In genomic region chr5:159339451-159339850, GRCh38 we compare ENCODE assay signal across 18 cellular contexts. TPM values are rescaled to one million over a fixed set of nuclear protein-coding genes. Genes with fewer than 3 reads are reported as not detected.
DNase-seq lines count a peak whose midpoint lies in the region; ATAC-seq and TF ChIP-seq lines count a peak whose summit lies in the region.
"Had no signal": no experiment of that assay in that cellular context is flagged by ENCODE, and none has a peak within 500 bp of the region (broad histone marks: within the 10 kb centered on the region; RNA-seq: fewer than 3 reads in every experiment).

No MANE protein-coding gene starts in this region.

- DNase-seq in activated naive CD8-positive, alpha-beta T cell treated with anti-CD3 and anti-CD28 coated beads for 36 hours = no peak
- DNase-seq in PC-3 = peak; percentile 43
- DNase-seq in epithelial cell of prostate (ENCODE audit: low read depth, low spot score) = no peak
- no peak for DNase-seq in C1 segment of cervical spinal cord (lab: John Stamatoyannopoulos, UW)
- no peak for DNase-seq in trophoblast cell
- no peak for DNase-seq in uterus
- DNase-seq: CD4-positive, CD25-positive, alpha-beta regulatory T cell; DMS79; H9; Karpas-422; NCI-H1105 treated with DMSO at 0.1 percent for 48 hours; NCI-H1694 treated with DMSO at 0.1 percent for 48 hours; NCI-H345; NCI-H526 treated with DMSO at 0.1 percent for 48 hours; NK-92 treated with Interleukin-12 subunit alpha and Interleukin-12 subunit beta, amount 100 ng/mL, for 24 hours had no signal

- CTCF ChIA-PET in PC-3 (lab: Charles Lee) = no interaction called here

- H3K4me1 Mint-ChIP-seq in activated naive CD8-positive, alpha-beta T cell (ENCODE audit: low read depth) = peaks cover 52% of the 10 kb centered on the region
- peaks cover 43% of the 10 kb centered on the region for H3K4me1 Mint-ChIP-seq in activated naive CD8-positive, alpha-beta T cell treated with anti-CD3 and anti-CD28 coated beads for 36 hours
- H3K4me1 Mint-ChIP-seq: H9 had no signal

- H3K9me2 ChIP-seq in PC-3 (replicated peaks; ENCODE audit: low read length) = no peaks in the 10 kb centered on the region

- H3K4me3 Mint-ChIP-seq in activated naive CD8-positive, alpha-beta T cell = no peak overlapping the region
- H3K4me3 Mint-ChIP-seq in activated naive CD8-positive, alpha-beta T cell treated with anti-CD3 and anti-CD28 coated beads for 36 hours = no peak overlapping the region
- H3K4me3 Mint-ChIP-seq: CD4-positive, CD25-positive, alpha-beta regulatory T cell; H9 had no signal

- H3K9me3 ChIP-seq in PC-3 (ENCODE audit: low read length) (no peaks in the 10 kb centered on the region), trophoblast cell (ENCODE audit: insufficient read depth, low read depth, low read length) (peaks cover 4% of the 10 kb centered on the region), uterus (no peaks in the 10 kb centered on the region)

- H3K4me2 ChIP-seq in PC-3 (ENCODE audit: low read length) (no peak overlapping the region), trophoblast cell (ENCODE audit: low read length) (no peak overlapping the region)

- no peaks in the 10 kb centered on the region for H4K20me1 ChIP-seq in PC-3 (ENCODE audit: low read length)

- H3K36me3 Mint-ChIP-seq in activated naive CD8-positive, alpha-beta T cell = peaks cover 3% of the 10 kb centered on the region
- H3K36me3 Mint-ChIP-seq in activated naive CD8-positive, alpha-beta T cell treated with anti-CD3 and anti-CD28 coated beads for 36 hours = peaks cover 6% of the 10 kb centered on the region
- H3K36me3 Mint-ChIP-seq: CD4-positive, CD25-positive, alpha-beta regulatory T cell had no signal

- no peak for TF ChIP-seq POLR2A in uterus (IDR thresholded peaks at IDR 0.05)

- no peak overlapping the region for H4K91ac ChIP-seq in trophoblast cell (ENCODE audit: low read depth, low read length)

- no peak overlapping the region for H3K14ac ChIP-seq in trophoblast cell (ENCODE audit: low read length)

- H3K4me3 ChIP-seq in PC-3 (ENCODE audit: low read length) (no peak overlapping the region), trophoblast cell (ENCODE audit: low read depth, low read length) (no peak overlapping the region), uterus (no peak overlapping the region)

- no peak overlapping the region for H2BK5ac ChIP-seq in trophoblast cell (ENCODE audit: low read depth, low read length, poor library complexity)

- no peaks in the 10 kb centered on the region for H3K9me3 Mint-ChIP-seq in activated naive CD8-positive, alpha-beta T cell (ENCODE audit: low read depth)
- peaks cover 11% of the 10 kb centered on the region for H3K9me3 Mint-ChIP-seq in activated naive CD8-positive, alpha-beta T cell treated with anti-CD3 and anti-CD28 coated beads for 36 hours

- no peak overlapping the region for H4K8ac ChIP-seq in trophoblast cell (ENCODE audit: low read depth, low read length)

- no peaks in the 10 kb centered on the region for H3K27me3 ChIP-seq in PC-3 (ENCODE audit: low read length)
- no peaks in the 10 kb centered on the region for H3K27me3 ChIP-seq in trophoblast cell (ENCODE audit: insufficient read depth, low read length)
- no peaks in the 10 kb centered on the region for H3K27me3 ChIP-seq in uterus

- no peak overlapping the region for H3K18ac ChIP-seq in trophoblast cell (ENCODE audit: low read length)

- H2AFZ ChIP-seq in PC-3 (ENCODE audit: low read length) (no peak overlapping the region), trophoblast cell (ENCODE audit: insufficient read depth, low read length, poor library complexity) (no peak overlapping the region)

- H2AK5ac ChIP-seq in trophoblast cell (ENCODE audit: low read length) = no peak overlapping the region

- H3K23ac ChIP-seq in trophoblast cell (ENCODE audit: low read length) = no peak overlapping the region

- no peak; the same call in 1 of the 2 replicates for ATAC-seq in PC-3

- TF ChIP-seq CTCF in PC-3 (conservative IDR thresholded peaks at IDR 0.05; ENCODE audit: low read depth, low read length) = no peak
- no peak for TF ChIP-seq CTCF in uterus (IDR thresholded peaks at IDR 0.05)

- H3K9ac ChIP-seq in PC-3 (ENCODE audit: low read length) (no peak overlapping the region), trophoblast cell (ENCODE audit: low read length) (no peak overlapping the region)

- intact Hi-C loops in PC-3 (cut with micrococcal nuclease) (loop anchor here (10.0 kb wide), 1 partner anchor 565 kb away; no protein-coding TSS in a partner anchor), uterus (cut with DNase I; ENCODE audit: low total_unique reads) (no loop called here)

- no peaks in the 10 kb centered on the region for H3K27me3 Mint-ChIP-seq in activated naive CD8-positive, alpha-beta T cell
- no peaks in the 10 kb centered on the region for H3K27me3 Mint-ChIP-seq in activated naive CD8-positive, alpha-beta T cell treated with anti-CD3 and anti-CD28 coated beads for 36 hours

- H4K12ac ChIP-seq in trophoblast cell (ENCODE audit: low read depth, low read length) = no peak overlapping the region

- peak overlapping the region; percentile 36 for H3K27ac Mint-ChIP-seq in activated naive CD8-positive, alpha-beta T cell
- H3K27ac Mint-ChIP-seq in activated naive CD8-positive, alpha-beta T cell treated with anti-CD3 and anti-CD28 coated beads for 36 hours = no peak overlapping the region
- H3K27ac Mint-ChIP-seq: H9 had no signal

- no CpG with 5 or more reads among the region's 2 CpGs for WGBS in trophoblast cell (ENCODE audit: extremely low coverage, insufficient coverage, insufficient read length)

- POLR2A ChIA-PET in PC-3 (lab: Charles Lee; ENCODE audit: unreplicated experiment) = no interaction called here

- H3K36me3 ChIP-seq in PC-3 (ENCODE audit: low read depth, low read length) = no peaks in the 10 kb centered on the region
- no peaks in the 10 kb centered on the region for H3K36me3 ChIP-seq in trophoblast cell (ENCODE audit: control insufficient read depth in 1 of 2, insufficient read depth in 2 of 2, low read length in 2 of 2)
- H3K36me3 ChIP-seq in uterus = no peaks in the 10 kb centered on the region

- no peak overlapping the region for H3K27ac ChIP-seq in PC-3 (ENCODE audit: low read length)
- peak overlapping the region; percentile 98 for H3K27ac ChIP-seq in epithelial cell of prostate
- no peak overlapping the region for H3K27ac ChIP-seq in trophoblast cell (ENCODE audit: low read depth, low read length)
- H3K27ac ChIP-seq in uterus = no peak overlapping the region

- H3K4me1 ChIP-seq in PC-3 (ENCODE audit: insufficient read depth, low read length) (peaks cover 37% of the 10 kb centered on the region), trophoblast cell (ENCODE audit: control insufficient read depth in 1 of 2, insufficient read depth in 2 of 2, low read length in 2 of 2) (peaks cover 2% of the 10 kb centered on the region in 2 experiments), uterus (no peaks in the 10 kb centered on the region)

- BruUV-seq in PC-3 (replicated peaks; lab: Mats Ljungman, UMichigan) = no TSS peak

- H3F3A ChIP-seq in PC-3 (ENCODE audit: low read length, unreplicated experiment) = no peaks in the 10 kb centered on the region

- no peak overlapping the region for H3K4ac ChIP-seq in trophoblast cell (ENCODE audit: low read depth, low read length)

- H3K79me2 ChIP-seq in PC-3 (ENCODE audit: low read length) (no peaks in the 10 kb centered on the region), trophoblast cell (ENCODE audit: control insufficient read depth, insufficient read depth, low read length, poor library complexity) (no peaks in the 10 kb centered on the region)

- H3K79me1 ChIP-seq in trophoblast cell (ENCODE audit: low read length) = no peaks in the 10 kb centered on the region

- H2BK12ac ChIP-seq in trophoblast cell (ENCODE audit: low read length) = no peak overlapping the region

- H2BK120ac ChIP-seq in trophoblast cell (ENCODE audit: insufficient read depth, low read length, poor library complexity) = no peak overlapping the region

RNA-seq across cellular contexts. Expression of gene IL12B, which starts 9.2 kb away (rescaled TPM):
- not detected for total RNA-seq in activated naive CD8-positive, alpha-beta T cell treated with anti-CD3 and anti-CD28 coated beads for 36 hours
- total RNA-seq in PC-3 (2014; rRNA removed) (not detected in 2 replicates), uterus (not detected)
- polyA plus RNA-seq in trophoblast cell (2013) = not detected in 2 replicates
- total RNA-seq: CD4-positive, CD25-positive, alpha-beta regulatory T cell; G401; H9; OCI-LY7 had no signal
- polyA plus RNA-seq: CD4-positive, CD25-positive, alpha-beta regulatory T cell had no signal
